1 cellular context compared by ENCODE assay signal in the genomic region with DNA sequence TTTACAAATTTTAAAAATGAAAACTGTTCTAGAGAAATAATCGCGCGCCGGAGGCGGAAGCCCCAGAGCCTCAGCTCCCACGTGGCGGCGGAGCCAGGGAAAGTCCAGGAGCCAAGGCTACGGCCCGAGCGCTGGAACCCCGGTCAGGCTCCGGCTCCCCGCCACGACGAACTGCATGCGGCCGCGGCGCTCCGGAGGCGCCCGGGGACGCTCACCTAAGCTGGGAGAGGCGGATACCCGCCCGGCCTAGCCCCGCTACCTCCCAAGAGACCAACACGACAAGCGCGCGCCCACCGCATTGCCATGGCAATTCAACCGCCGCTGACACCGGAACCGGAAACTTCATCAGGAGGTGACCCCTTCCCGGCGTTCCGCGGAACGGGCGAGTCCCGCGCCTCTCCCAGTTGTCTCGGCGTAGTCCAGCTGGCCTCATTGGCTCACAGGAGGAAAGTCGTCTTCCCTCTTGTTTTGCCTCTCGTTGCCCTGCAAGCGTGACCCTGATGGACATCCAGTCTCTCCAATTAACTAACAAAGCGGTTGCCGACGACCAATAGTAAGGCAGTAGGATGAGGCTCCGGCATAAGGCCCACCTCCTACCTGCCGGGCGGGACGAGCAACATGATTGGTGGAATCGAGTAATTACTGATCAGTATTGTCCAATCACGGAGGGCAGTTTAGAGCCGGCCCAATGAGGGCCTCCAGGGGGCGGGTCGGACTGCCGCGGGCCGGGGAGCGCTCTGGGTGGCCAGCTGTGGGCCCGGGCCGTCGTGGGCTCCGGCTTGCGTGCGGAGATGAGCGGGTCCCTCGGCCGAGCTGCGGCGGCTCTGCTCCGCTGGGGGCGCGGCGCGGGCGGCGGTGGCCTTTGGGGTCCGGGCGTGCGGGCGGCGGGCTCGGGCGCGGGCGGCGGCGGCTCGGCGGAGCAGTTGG.
TF ChIP-seq lines count a peak whose summit lies in the region.

TSS of gene GLRX5 (plus strand) at position 752 of the 927 bp plus-strand sequence. CDS start at position 792, 40 bp downstream.

TF ChIP-seq in K562, 482 proteins besides CTCF, POLR2A, EP300 and RAD21 (continued from another document):
- TF ChIP-seq, protein P1, sequence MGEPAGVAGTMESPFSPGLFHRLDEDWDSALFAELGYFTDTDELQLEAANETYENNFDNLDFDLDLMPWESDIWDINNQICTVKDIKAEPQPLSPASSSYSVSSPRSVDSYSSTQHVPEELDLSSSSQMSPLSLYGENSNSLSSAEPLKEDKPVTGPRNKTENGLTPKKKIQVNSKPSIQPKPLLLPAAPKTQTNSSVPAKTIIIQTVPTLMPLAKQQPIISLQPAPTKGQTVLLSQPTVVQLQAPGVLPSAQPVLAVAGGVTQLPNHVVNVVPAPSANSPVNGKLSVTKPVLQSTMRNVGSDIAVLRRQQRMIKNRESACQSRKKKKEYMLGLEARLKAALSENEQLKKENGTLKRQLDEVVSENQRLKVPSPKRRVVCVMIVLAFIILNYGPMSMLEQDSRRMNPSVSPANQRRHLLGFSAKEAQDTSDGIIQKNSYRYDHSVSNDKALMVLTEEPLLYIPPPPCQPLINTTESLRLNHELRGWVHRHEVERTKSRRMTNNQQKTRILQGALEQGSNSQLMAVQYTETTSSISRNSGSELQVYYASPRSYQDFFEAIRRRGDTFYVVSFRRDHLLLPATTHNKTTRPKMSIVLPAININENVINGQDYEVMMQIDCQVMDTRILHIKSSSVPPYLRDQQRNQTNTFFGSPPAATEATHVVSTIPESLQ (CRISPR knock-in tag; IDR thresholded peaks at IDR 0.05): no peak
- TF ChIP-seq ETS1 (conservative IDR thresholded peaks at IDR 0.05; ENCODE audit: control insufficient read depth, low read depth, low read length): peak; percentile 69
- peak; percentile 29 for TF ChIP-seq FIP1L1 (IDR thresholded peaks at IDR 0.05; ENCODE audit: low read depth, low read length, poor library complexity, severe bottlenecking)
- TF ChIP-seq CSDE1 (IDR thresholded peaks at IDR 0.05): no peak
- no peak for TF ChIP-seq ZNF124 (CRISPR knock-in tag; IDR thresholded peaks at IDR 0.05)
TF ChIP-seq in K562: peak in this region for 82.
